In genomic region chr6:5030596-5031136, GRCh38 we compare ENCODE assay signal across 8 cellular contexts. TPM values are rescaled to one million over a fixed set of nuclear protein-coding genes. Genes with fewer than 3 reads are reported as not detected.
DNase-seq lines count a peak whose midpoint lies in the region; ATAC-seq and TF ChIP-seq lines count a peak whose summit lies in the region.

No MANE protein-coding gene starts in this region.

- peak; percentile 83 for TF ChIP-seq RAD21 in HCT116 (IDR thresholded peaks at IDR 0.05; ENCODE audit: low read depth)
- TF ChIP-seq RAD21 in SK-N-SH (IDR thresholded peaks at IDR 0.05; ENCODE audit: low read length) = peak; percentile 69

- H3K79me2 ChIP-seq in HCT116 (ENCODE audit: insufficient read depth, low read length) (no peaks in the 10 kb centered on the region), SK-N-SH (ENCODE audit: insufficient read depth) (no peaks in the 10 kb centered on the region)

- POLR2A ChIA-PET in GM10248 (lab: Yijun Ruan, JAX) = no interaction called here
- POLR2A ChIA-PET in HCT116 (lab: Charles Lee) = interaction anchor here (1.2 kb wide), 1 partner anchor 27 kb away, joined by 3 read pairs; the partner anchor contains the start of gene RPP40
- POLR2A ChIA-PET in SK-N-SH (lab: Yijun Ruan, JAX) = no interaction called here

- H3K4me3 Mint-ChIP-seq in activated naive CD4-positive, alpha-beta T cell treated with anti-CD3 and anti-CD28 coated beads, Interleukin-2, amount 50 U/mL, for 24 hours = peak overlapping the region; percentile 24

- H3K4me1 Mint-ChIP-seq in activated naive CD4-positive, alpha-beta T cell treated with anti-CD3 and anti-CD28 coated beads, Interleukin-2, amount 50 U/mL, for 24 hours = peaks cover 18% of the 10 kb centered on the region

- no peak overlapping the region for H3K27ac Mint-ChIP-seq in activated naive CD4-positive, alpha-beta T cell treated with anti-CD3 and anti-CD28 coated beads, Interleukin-2, amount 50 U/mL, for 24 hours

- RAD21 ChIA-PET in HCT116 (lab: Charles Lee; ENCODE audit: low non-redundant PET in 1 of 2, low total read pairs in 2 of 2, uncharacterized antibody in 2 of 2, unreplicated experiment in 2 of 2) = no interaction called here

- H3K27me3 ChIP-seq in HCT116 (ENCODE audit: insufficient read depth, low read length) (no peaks in the 10 kb centered on the region), SK-N-SH (ENCODE audit: insufficient read depth) (no peaks in the 10 kb centered on the region), heart left ventricle (no peaks in the 10 kb centered on the region)

- no TSS peak for BruUV-seq in HCT116 (replicated peaks; lab: Mats Ljungman, UMichigan)

- TF ChIP-seq EP300 in SK-N-SH (IDR thresholded peaks at IDR 0.05; ENCODE audit: borderline replicate concordance in 1 of 2, low read depth in 1 of 2, low read length in 1 of 2) = no peak

- CTCF ChIA-PET in GM10248 (lab: Yijun Ruan, JAX) = interaction anchor here (0.8 to 2.0 kb wide), 13 partner anchors 8 to 124 kb away, joined by 3 to 8 read pairs (median 5); partner anchors contain the start of gene RPP40
- CTCF ChIA-PET in HCT116 (lab: Charles Lee) = interaction anchor here (0.5 to 2.4 kb wide), 9 partner anchors 9 to 717 kb away, joined by 3 to 21 read pairs (median 3); partner anchors contain the start of gene RPP40
- CTCF ChIA-PET in SK-N-SH (lab: Yijun Ruan, JAX) = interaction anchor here (0.6 to 2.3 kb wide), 6 partner anchors 10 to 88 kb away, joined by 3 to 13 read pairs (median 3); no protein-coding TSS in a partner anchor

- peak overlapping the region; percentile 55 for H2AFZ ChIP-seq in HCT116 (ENCODE audit: low read depth, low read length, poor library complexity, severe bottlenecking)
- H2AFZ ChIP-seq in SK-N-SH (ENCODE audit: low read depth) = peak overlapping the region; percentile 65; the same call in 1 of the 2 replicates

- intact Hi-C loops in HCT116 (cut with micrococcal nuclease) = loop anchor here (1.0 kb wide), 1 partner anchor 717 kb away; no protein-coding TSS in a partner anchor
- intact Hi-C loops in heart left ventricle (cut with DNase I) = loop anchor here in 1 of 10 donors (5.0 kb wide), 1 partner anchor 718 kb away; no protein-coding TSS in a partner anchor

- TF ChIP-seq CTCF in GM10248 (IDR thresholded peaks at IDR 0.05; ENCODE audit: control extremely low read depth, extremely low read depth, low read depth, missing control alignments) = peak; percentile 67
- TF ChIP-seq CTCF in HCT116 (IDR thresholded peaks at IDR 0.05 in 2 of 3, conservative IDR thresholded peaks at IDR 0.05 in 1 of 3; ENCODE audit: borderline replicate concordance in 1 of 3, insufficient read depth in 1 of 3, low read depth in 2 of 3, low read length in 2 of 3) = peak; percentile 54 to 86 (median 74); a peak in 5 of 6 replicates
- TF ChIP-seq CTCF in NB4 (IDR thresholded peaks at IDR 0.05; ENCODE audit: low read depth, low read length) = peak; percentile 80
- TF ChIP-seq CTCF in SK-N-SH (IDR thresholded peaks at IDR 0.05) = peak; percentile 69
- peak; percentile 39 to 76 (median 60) for TF ChIP-seq CTCF in heart left ventricle (IDR thresholded peaks at IDR 0.05)
- TF ChIP-seq CTCF in retinal pigment epithelial cell (conservative IDR thresholded peaks at IDR 0.05; ENCODE audit: low read depth, low read length) = peak; percentile 77

- TF ChIP-seq POLR2A in HCT116 (IDR thresholded peaks at IDR 0.05; ENCODE audit: borderline replicate concordance, extremely low read depth, insufficient read depth, insufficient read length) (peak; percentile 27), NB4 (IDR thresholded peaks at IDR 0.05; ENCODE audit: extremely low read depth, insufficient read length) (no peak), heart left ventricle (IDR thresholded peaks at IDR 0.05) (no peak)

- H3K27me3 Mint-ChIP-seq in activated naive CD4-positive, alpha-beta T cell treated with anti-CD3 and anti-CD28 coated beads, Interleukin-2, amount 50 U/mL, for 24 hours = no peaks in the 10 kb centered on the region

- peaks cover 6 to 33% of the 10 kb centered on the region in 2 experiments; a peak in 3 of 4 replicates for H3K4me1 ChIP-seq in HCT116 (ENCODE audit: control insufficient read depth in 1 of 2, insufficient read depth in 2 of 2, low read length in 2 of 2)
- H3K4me1 ChIP-seq in SK-N-SH (ENCODE audit: control insufficient read depth in 1 of 2, insufficient read depth in 2 of 2, low read depth in 1 of 2, low read length in 1 of 2) = no peaks in the 10 kb centered on the region; a peak in 2 of 4 replicates
- peaks cover 0 to 24% (median 2%) of the 10 kb centered on the region in 12 donors for H3K4me1 ChIP-seq in heart left ventricle

- H3K9me3 ChIP-seq in HCT116 (ENCODE audit: control insufficient read depth in 1 of 2, insufficient read depth in 1 of 2, low read depth in 1 of 2, low read length in 2 of 2) (no peaks in the 10 kb centered on the region), SK-N-SH (no peaks in the 10 kb centered on the region), heart left ventricle (no peaks in the 10 kb centered on the region)

- no peak overlapping the region for H3K27ac ChIP-seq in HCT116 (ENCODE audit: low read depth, low read length)
- H3K27ac ChIP-seq in SK-N-SH (ENCODE audit: low read depth in 2 of 2, low read length in 1 of 2) = no peak overlapping the region
- H3K27ac ChIP-seq in heart left ventricle = no peak overlapping the region

- no peaks in the 10 kb centered on the region for H3K36me3 ChIP-seq in HCT116 (ENCODE audit: control insufficient read depth in 1 of 2, insufficient read depth in 2 of 2, low read length in 2 of 2)
- no peaks in the 10 kb centered on the region for H3K36me3 ChIP-seq in SK-N-SH (replicated peaks in 1 of 2; ENCODE audit: control insufficient read depth in 1 of 2, insufficient read depth in 2 of 2, low read length in 1 of 2)
- H3K36me3 ChIP-seq in heart left ventricle = no peaks in the 10 kb centered on the region

- ATAC-seq in HCT116 (peak; percentile 89), heart left ventricle (peak in 3 of 4 donors; percentile 72 to 75 (median 72))

- no peaks in the 10 kb centered on the region for H4K20me1 ChIP-seq in HCT116 (ENCODE audit: insufficient read depth)
- no peaks in the 10 kb centered on the region for H4K20me1 ChIP-seq in SK-N-SH (ENCODE audit: insufficient read depth)

- H3K4me3 ChIP-seq in HCT116 (replicated peaks in 1 of 2; ENCODE audit: low read depth in 1 of 2, low read length in 2 of 2) (no peak overlapping the region), NB4 (ENCODE audit: low read depth, low read length) (no peak overlapping the region), SK-N-SH (ENCODE audit: low read depth in 2 of 2, low read length in 1 of 2) (no peak overlapping the region), heart left ventricle (no peak overlapping the region), retinal pigment epithelial cell (ENCODE audit: low read length) (no peak overlapping the region)

- H3K4me2 ChIP-seq in HCT116 (ENCODE audit: low read length) (peak overlapping the region; percentile 34), SK-N-SH (no peak overlapping the region)

- DNase-seq in GM10248 (ENCODE audit: extremely low spot score) = peak; percentile 80
- DNase-seq in HCT116 (ENCODE audit: low read depth, low spot score) = peak; percentile 83
- DNase-seq in NB4 (ENCODE audit: low read depth) = peak; percentile 95
- DNase-seq in SK-N-SH = peak; percentile 74
- DNase-seq in heart left ventricle = peak; percentile 70 to 83 (median 75)
- DNase-seq in retinal pigment epithelial cell (ENCODE audit: low read depth) = no peak
- DNase-seq in HPDE6-E6E7 (ENCODE audit: extremely low spot score) = no peak

- 40% methylated on average over 13 of the region's 13 CpGs for WGBS in SK-N-SH (ENCODE audit: low lambda C conversion rate)
- 25 to 28% (median 26%) methylated on average over 13 of the region's 13 CpGs for WGBS in heart left ventricle, 4 donors

- no peaks in the 10 kb centered on the region for H3K9me3 Mint-ChIP-seq in activated naive CD4-positive, alpha-beta T cell treated with anti-CD3 and anti-CD28 coated beads, Interleukin-2, amount 50 U/mL, for 24 hours

- H3K9me2 ChIP-seq in HCT116 (ENCODE audit: insufficient read depth) (no peaks in the 10 kb centered on the region), SK-N-SH (no peaks in the 10 kb centered on the region)

- H3K36me3 Mint-ChIP-seq in activated naive CD4-positive, alpha-beta T cell treated with anti-CD3 and anti-CD28 coated beads, Interleukin-2, amount 50 U/mL, for 24 hours = peaks cover 3% of the 10 kb centered on the region

- H3K9ac ChIP-seq in HCT116 (ENCODE audit: low read length) (no peak overlapping the region), SK-N-SH (no peak overlapping the region)

- no peaks in the 10 kb centered on the region for H3F3A ChIP-seq in SK-N-SH (replicated peaks; ENCODE audit: insufficient read depth)

TF ChIP-seq in HCT116, 20 proteins besides CTCF, POLR2A, EP300 and RAD21 (continues in another document):
- TF ChIP-seq, protein P1, sequence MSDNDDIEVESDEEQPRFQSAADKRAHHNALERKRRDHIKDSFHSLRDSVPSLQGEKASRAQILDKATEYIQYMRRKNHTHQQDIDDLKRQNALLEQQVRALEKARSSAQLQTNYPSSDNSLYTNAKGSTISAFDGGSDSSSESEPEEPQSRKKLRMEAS (IDR thresholded peaks at IDR 0.05) = peak; percentile 92
- TF ChIP-seq, protein P2, sequence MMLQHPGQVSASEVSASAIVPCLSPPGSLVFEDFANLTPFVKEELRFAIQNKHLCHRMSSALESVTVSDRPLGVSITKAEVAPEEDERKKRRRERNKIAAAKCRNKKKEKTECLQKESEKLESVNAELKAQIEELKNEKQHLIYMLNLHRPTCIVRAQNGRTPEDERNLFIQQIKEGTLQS (IDR thresholded peaks at IDR 0.05) = no peak

TF ChIP-seq in SK-N-SH, 30 proteins besides CTCF, POLR2A, EP300 and RAD21 (continues in another document):
- TF ChIP-seq SMC3 (IDR thresholded peaks at IDR 0.05; ENCODE audit: low read depth, low read length) (peak; percentile 57), YY1 (IDR thresholded peaks at IDR 0.05; ENCODE audit: low read depth) (peak; percentile 48; the same call in 1 of the 2 replicates)
- TF ChIP-seq, protein P1 (IDR thresholded peaks at IDR 0.05; ENCODE audit: low read depth) = peak; percentile 46; the same call in 1 of the 2 replicates

RNA-seq across cellular contexts. Expression of gene RPP40, which starts 26.8 kb away (rescaled TPM):
- total RNA-seq in HCT116 (2021; ENCODE audit: unreplicated experiment) (15.9 TPM), heart left ventricle (1 to 10 TPM; 1.8 to 7.0 (median 3.5) TPM)
- 7.1 and 12.8 TPM in 2 replicates for polyA plus RNA-seq in HCT116 (2012)
- polyA plus RNA-seq in SK-N-SH (2012; rRNA removed) (8.3 and 9.8 TPM in 2 replicates), heart left ventricle (10 to 100 TPM in 1 of 2 donors, 1 to 10 TPM in 1; 4.0 to 13.7 TPM)
- 13.2 and 14.1 TPM in 2 replicates for polyA plus RNA-seq in SK-N-SH (2012; cell fraction: cytosol; rRNA removed)
- polyA plus RNA-seq in SK-N-SH (2012; cell fraction: nucleus; rRNA removed) = 3.9 and 9.2 TPM in 2 replicates

RNA-seq across cellular contexts. Expression of gene PPP1R3G, which starts 54.5 kb away (rescaled TPM):
- total RNA-seq in HCT116 (2021; ENCODE audit: unreplicated experiment) (0.27 TPM), heart left ventricle (10 to 100 TPM in 4 of 9 donors, 1 to 10 TPM in 5; 5.8 to 12.3 (median 9.7) TPM)
- polyA plus RNA-seq in HCT116 (2012) = 0.30 and 0.31 TPM in 2 replicates
- polyA plus RNA-seq in SK-N-SH (2012; rRNA removed) (0.08 and 0.10 TPM in 2 replicates), heart left ventricle (1 to 10 TPM; 5.4 to 8.0 TPM)
- polyA plus RNA-seq in SK-N-SH (2012; cell fraction: cytosol; rRNA removed) = 0.04 and 0.08 TPM in 2 replicates
- 0.09 and 0.12 TPM in 2 replicates for polyA plus RNA-seq in SK-N-SH (2012; cell fraction: nucleus; rRNA removed)

Comparison
In these comparisons a context has a peak if more than half of its experiments do, and no peak if none do; other contexts are left out.
1. DNase-seq: peak in GM10248 (single experiment), HCT116 (single experiment), NB4 (single experiment), SK-N-SH (single experiment) and heart left ventricle (5 of 5); none in retinal pigment epithelial cell (single experiment) and HPDE6-E6E7 (single experiment).
2. Peak in every context shown above with its lines, with median percentiles within 50 percentile points of each other: CTCF ChIP-seq.